Comparison of ENCODE assay signal across 1 cellular context in genomic region chr1:211579434-211580302, GRCh38.
TF ChIP-seq lines count a peak whose summit lies in the region.

No MANE protein-coding gene starts in this region.

TF ChIP-seq in HepG2, 621 proteins besides CTCF, POLR2A, EP300 and RAD21 (continued from another document and continues in another):
- 0 out of 2 replicates have a peak, but pooled peaks have one; percentile 37 for TF ChIP-seq THAP7 (CRISPR knock-in tag; IDR thresholded peaks at IDR 0.05)
- TF ChIP-seq ZFP37 (CRISPR knock-in tag; IDR thresholded peaks at IDR 0.05; ENCODE audit: borderline replicate concordance), result no peak
- TF ChIP-seq ATF7-NPFF (CRISPR knock-in tag; IDR thresholded peaks at IDR 0.05; ENCODE audit: low read depth), result peak; percentile 36; the same call in 1 of the 2 replicates
- TF ChIP-seq MED1 (CRISPR knock-in tag; IDR thresholded peaks at IDR 0.05), result peak; percentile 56; the same call in 1 of the 2 replicates
- peak; percentile 35; the same call in 1 of the 2 replicates for TF ChIP-seq NCOA2 (CRISPR knock-in tag; IDR thresholded peaks at IDR 0.05)
- peak; percentile 21 for TF ChIP-seq ZNF710 (CRISPR knock-in tag; IDR thresholded peaks at IDR 0.05; ENCODE audit: borderline replicate concordance)
- TF ChIP-seq ZGPAT (CRISPR knock-in tag; IDR thresholded peaks at IDR 0.05), result peak; percentile 56; the same call in 1 of the 2 replicates
- TF ChIP-seq BCLAF1 (IDR thresholded peaks at IDR 0.05), result no peak
- TF ChIP-seq FOXA1 (IDR thresholded peaks at IDR 0.05), result no peak
- peak; percentile 53; the same call in 1 of the 2 replicates for TF ChIP-seq FOXA1 (CRISPR knock-in tag; IDR thresholded peaks at IDR 0.05)
- no peak for TF ChIP-seq HNRNPK (IDR thresholded peaks at IDR 0.05; ENCODE audit: low read depth, low read length, poor library complexity, severe bottlenecking)
- TF ChIP-seq PHF21A (CRISPR knock-in tag; IDR thresholded peaks at IDR 0.05), result peak; percentile 86
- peak; percentile 31; the same call in 1 of the 2 replicates for TF ChIP-seq ZNF639 (CRISPR knock-in tag; conservative IDR thresholded peaks at IDR 0.05)
- TF ChIP-seq TCF7 (IDR thresholded peaks at IDR 0.05; ENCODE audit: low read depth), result peak; percentile 70
- no peak for TF ChIP-seq ZMYM3 (CRISPR knock-in tag; IDR thresholded peaks at IDR 0.05)
- peak; percentile 75; the same call in 1 of the 2 replicates for TF ChIP-seq TGIF2 (CRISPR knock-in tag; IDR thresholded peaks at IDR 0.05)
- no peak for TF ChIP-seq THAP8 (CRISPR knock-in tag; IDR thresholded peaks at IDR 0.05; ENCODE audit: borderline replicate concordance)
- TF ChIP-seq TRIM22 (IDR thresholded peaks at IDR 0.05), result no peak
- TF ChIP-seq ATF4 (CRISPR knock-in tag; IDR thresholded peaks at IDR 0.05), result no peak
- 0 out of 2 replicates have a peak, but pooled peaks have one; percentile 20 for TF ChIP-seq NFYC (CRISPR knock-in tag; IDR thresholded peaks at IDR 0.05)
- no peak for TF ChIP-seq NR2C2 (CRISPR knock-in tag; IDR thresholded peaks at IDR 0.05; ENCODE audit: borderline replicate concordance)
- TF ChIP-seq TFE3 (CRISPR knock-in tag; IDR thresholded peaks at IDR 0.05), result 0 out of 2 replicates have a peak, but pooled peaks have one; percentile 25
- peak; percentile 26; the same call in 1 of the 2 replicates for TF ChIP-seq KAT8 (CRISPR knock-in tag; IDR thresholded peaks at IDR 0.05)
- TF ChIP-seq ZNF124 (CRISPR knock-in tag; IDR thresholded peaks at IDR 0.05), result no peak
- 0 out of 2 replicates have a peak, but pooled peaks have one; percentile 30 for TF ChIP-seq ZNF431 (CRISPR knock-in tag; IDR thresholded peaks at IDR 0.05; ENCODE audit: borderline replicate concordance, low read depth)
- peak; percentile 83; the same call in 1 of the 2 replicates for TF ChIP-seq HDAC1 (CRISPR knock-in tag; IDR thresholded peaks at IDR 0.05)
- 0 out of 2 replicates have a peak, but pooled peaks have one; percentile 40 for TF ChIP-seq TBX2 (CRISPR knock-in tag; IDR thresholded peaks at IDR 0.05; ENCODE audit: borderline replicate concordance)
- TF ChIP-seq ZNF331 (CRISPR knock-in tag; IDR thresholded peaks at IDR 0.05), result 0 out of 2 replicates have a peak, but pooled peaks have one; percentile 20
- TF ChIP-seq FOXC1 (CRISPR knock-in tag; IDR thresholded peaks at IDR 0.05; ENCODE audit: borderline replicate concordance), result peak; percentile 45; the same call in 1 of the 2 replicates
- 0 out of 2 replicates have a peak, but pooled peaks have one; percentile 23 for TF ChIP-seq HOXA5 (CRISPR knock-in tag; IDR thresholded peaks at IDR 0.05)
- no peak for TF ChIP-seq PRDM4 (CRISPR knock-in tag; IDR thresholded peaks at IDR 0.05; ENCODE audit: borderline replicate concordance)
- TF ChIP-seq ERF (CRISPR knock-in tag; IDR thresholded peaks at IDR 0.05), result no peak
- TF ChIP-seq HIVEP1 (CRISPR knock-in tag; IDR thresholded peaks at IDR 0.05), result peak; percentile 77; the same call in 1 of the 2 replicates
- peak; percentile 38 for TF ChIP-seq ATF1 (CRISPR knock-in tag; IDR thresholded peaks at IDR 0.05)
- TF ChIP-seq HMG20B (CRISPR knock-in tag; conservative IDR thresholded peaks at IDR 0.05), result 0 out of 2 replicates have a peak, but pooled peaks have one; percentile 37
- 0 out of 2 replicates have a peak, but pooled peaks have one; percentile 5 for TF ChIP-seq DR1 (CRISPR knock-in tag; IDR thresholded peaks at IDR 0.05)
- TF ChIP-seq THRA (CRISPR knock-in tag; IDR thresholded peaks at IDR 0.05; ENCODE audit: borderline replicate concordance), result peak; percentile 98; the same call in 1 of the 2 replicates
- peak; percentile 68; the same call in 1 of the 2 replicates for TF ChIP-seq FOXJ3 (CRISPR knock-in tag; IDR thresholded peaks at IDR 0.05; ENCODE audit: borderline replicate concordance)
